Comparison of ENCODE assay signal across 18 cellular contexts in genomic region chr6:163808871-163809270, GRCh38.
A peak's percentile ranks its signal among the peaks of the same experiment; 100 is the strongest.
DNase-seq lines count a peak whose midpoint lies in the region; ATAC-seq and TF ChIP-seq lines count a peak whose summit lies in the region.
"Had no signal": no experiment of that assay in that cellular context is flagged by ENCODE, and none has a peak within 500 bp of the region (broad histone marks: within the 10 kb centered on the region; RNA-seq: fewer than 3 reads in every experiment).

No MANE protein-coding gene starts in this region.

- TF ChIP-seq RAD21 in liver (IDR thresholded peaks at IDR 0.05) = no peak

- TF ChIP-seq CTCF in esophagus muscularis mucosa (IDR thresholded peaks at IDR 0.05) (no peak), liver (IDR thresholded peaks at IDR 0.05; ENCODE audit: low read depth, low read length, missing input control) (no peak), psoas muscle (IDR thresholded peaks at IDR 0.05) (no peak)

- H3K36me3 ChIP-seq in esophagus muscularis mucosa (no peaks in the 10 kb centered on the region), liver (ENCODE audit: control insufficient read depth in 4 of 4, insufficient read depth in 3 of 4, low read depth in 1 of 4, low read length in 3 of 4) (no peaks in the 10 kb centered on the region), psoas muscle (ENCODE audit: insufficient read depth in 1 of 2, low read depth in 1 of 2) (no peaks in the 10 kb centered on the region)
- H3K36me3 ChIP-seq: BE2C, HAP-1 had no signal

- no peaks in the 10 kb centered on the region for H3K9me3 ChIP-seq in esophagus muscularis mucosa
- no peaks in the 10 kb centered on the region for H3K9me3 ChIP-seq in liver (ENCODE audit: control insufficient read depth in 4 of 4, low read length in 3 of 4)
- H3K9me3 ChIP-seq in psoas muscle = no peaks in the 10 kb centered on the region
- H3K9me3 ChIP-seq: BE2C, HAP-1 had no signal

- no peak for TF ChIP-seq POLR2A in esophagus muscularis mucosa (IDR thresholded peaks at IDR 0.05; ENCODE audit: low read depth)

- no peaks in the 10 kb centered on the region for H3K9me3 Mint-ChIP-seq in activated T-helper 2 cell treated with anti-CD3 and anti-CD28 coated beads, Interferon-gamma antibody, Interleukin-2, Interleukin-4, amounts not matched to agents 10 μg/mL and 5 μg/mL and 100 μg/mL, durations not matched to agents 14 hours and 24 hours and 36 hours
- H3K9me3 Mint-ChIP-seq: CD4-positive, alpha-beta T cell; IgD-negative memory B cell had no signal

- intact Hi-C loops in esophagus muscularis mucosa (cut with DNase I) (no loop called here), psoas muscle (cut with DNase I) (no loop called here)
- intact Hi-C loops in activated T-helper 2 cell treated with anti-CD3 and anti-CD28 coated beads, Interferon-gamma antibody, Interleukin-2, Interleukin-4, amounts not matched to agents 10 μg/mL and 5 μg/mL and 100 μg/mL, durations not matched to agents 14 hours and 24 hours and 36 hours (cut with micrococcal nuclease) = no loop called here

- H3K4me1 ChIP-seq in esophagus muscularis mucosa = peaks cover 0 to 1% (median 0%) of the 10 kb centered on the region in 4 donors
- no peaks in the 10 kb centered on the region for H3K4me1 ChIP-seq in liver (ENCODE audit: control insufficient read depth in 4 of 4, insufficient read depth in 4 of 4, low read length in 3 of 4)
- peaks cover 17% of the 10 kb centered on the region for H3K4me1 ChIP-seq in psoas muscle

- ATAC-seq in psoas muscle (peak in 3 of 4 donors; percentile 55 to 81 (median 77)), GM21360 (IDR thresholded peaks at IDR 0.05; ENCODE audit: unreplicated experiment) (no peak)

- H3K27ac Mint-ChIP-seq in activated T-helper 2 cell treated with anti-CD3 and anti-CD28 coated beads, Interferon-gamma antibody, Interleukin-2, Interleukin-4, amounts not matched to agents 10 μg/mL and 5 μg/mL and 100 μg/mL, durations not matched to agents 14 hours and 24 hours and 36 hours = no peak overlapping the region
- H3K27ac Mint-ChIP-seq: CD4-positive, alpha-beta T cell; IgD-negative memory B cell had no signal

- H3K36me3 Mint-ChIP-seq in activated T-helper 2 cell treated with anti-CD3 and anti-CD28 coated beads, Interferon-gamma antibody, Interleukin-2, Interleukin-4, amounts not matched to agents 10 μg/mL and 5 μg/mL and 100 μg/mL, durations not matched to agents 14 hours and 24 hours and 36 hours (ENCODE audit: low read depth) = no peaks in the 10 kb centered on the region

- H3K9ac ChIP-seq in liver (ENCODE audit: low read depth in 1 of 2, low read length in 2 of 2) = no peak overlapping the region
- H3K9ac ChIP-seq: GM23248 had no signal

- H3K4me3 ChIP-seq in esophagus muscularis mucosa = no peak overlapping the region
- no peak overlapping the region for H3K4me3 ChIP-seq in liver (ENCODE audit: low read depth in 1 of 3, low read length in 3 of 3)
- no peak overlapping the region for H3K4me3 ChIP-seq in psoas muscle
- H3K4me3 ChIP-seq: GM23248, HAP-1 had no signal

- no peak overlapping the region for H3K4me3 Mint-ChIP-seq in activated T-helper 2 cell treated with anti-CD3 and anti-CD28 coated beads, Interferon-gamma antibody, Interleukin-2, Interleukin-4, amounts not matched to agents 10 μg/mL and 5 μg/mL and 100 μg/mL, durations not matched to agents 14 hours and 24 hours and 36 hours (ENCODE audit: low read depth)
- H3K4me3 Mint-ChIP-seq: CD4-positive, alpha-beta T cell; IgD-negative memory B cell had no signal

- WGBS in esophagus muscularis mucosa = 90% methylated on average over 5 of the region's 5 CpGs
- WGBS in liver = 46% methylated on average over 5 of the region's 5 CpGs
- WGBS in psoas muscle, 3 donors = 86 to 95% (median 90%) methylated on average over 5 of the region's 5 CpGs

- TF ChIP-seq EP300 in esophagus muscularis mucosa (IDR thresholded peaks at IDR 0.05) = no peak

- no peaks in the 10 kb centered on the region for H3K27me3 Mint-ChIP-seq in activated T-helper 2 cell treated with anti-CD3 and anti-CD28 coated beads, Interferon-gamma antibody, Interleukin-2, Interleukin-4, amounts not matched to agents 10 μg/mL and 5 μg/mL and 100 μg/mL, durations not matched to agents 14 hours and 24 hours and 36 hours (ENCODE audit: low read depth)
- H3K27me3 Mint-ChIP-seq: CD4-positive, alpha-beta T cell had no signal

- DNase-seq in NCI-H82 treated with DMSO at 0.1 percent for 48 hours (lab: John Stamatoyannopoulos, UW; ENCODE audit: unreplicated experiment) (peak; percentile 45), esophagus muscularis mucosa (ENCODE audit: extremely low spot score) (peak; percentile 70), psoas muscle (no peak), HT-29 (ENCODE audit: low spot score) (no peak)
- no peak for DNase-seq in activated T-helper 2 cell treated with anti-CD3 and anti-CD28 coated beads, Interferon-gamma antibody, Interleukin-2, Interleukin-4, amounts not matched to agents 10 μg/mL and 5 μg/mL and 100 μg/mL, durations not matched to agents 14 hours and 24 hours and 36 hours (ENCODE audit: low spot score)
- DNase-seq: ACHN; BE2C; C1 segment of cervical spinal cord; CD4-positive, alpha-beta T cell; DMS79 treated with DMSO at 0.1 percent for 48 hours; GF-D8; GM23248; KG1 had no signal

- no peaks in the 10 kb centered on the region for H3K4me1 Mint-ChIP-seq in activated T-helper 2 cell treated with anti-CD3 and anti-CD28 coated beads, Interferon-gamma antibody, Interleukin-2, Interleukin-4, amounts not matched to agents 10 μg/mL and 5 μg/mL and 100 μg/mL, durations not matched to agents 14 hours and 24 hours and 36 hours (ENCODE audit: low read depth)

- H3K27me3 ChIP-seq in esophagus muscularis mucosa (no peaks in the 10 kb centered on the region), liver (ENCODE audit: control insufficient read depth in 4 of 4, insufficient read depth in 4 of 4, low read length in 3 of 4) (no peaks in the 10 kb centered on the region), psoas muscle (ENCODE audit: insufficient read depth in 3 of 3, low read length in 2 of 3) (no peaks in the 10 kb centered on the region)
- H3K27me3 ChIP-seq: BE2C had no signal

- H3K27ac ChIP-seq in esophagus muscularis mucosa (replicated peaks in 1 of 4) (no peak overlapping the region), liver (ENCODE audit: low read depth in 1 of 2, low read length in 2 of 2) (no peak overlapping the region), psoas muscle (no peak overlapping the region)
- H3K27ac ChIP-seq: GM23248, HL-60 had no signal

TF ChIP-seq in liver, 16 proteins besides CTCF, POLR2A, EP300 and RAD21:
- TF ChIP-seq NR2F2 (IDR thresholded peaks at IDR 0.05) = no peak
- peak; percentile 46 to 73 for TF ChIP-seq RXRA (IDR thresholded peaks at IDR 0.05)
- TF ChIP-seq HNF4A (conservative IDR thresholded peaks at IDR 0.05) = peak in 1 of 2 donors; percentile 35
- TF ChIP-seq HNF4G (IDR thresholded peaks at IDR 0.05) = no peak

Comparison
In these comparisons a context has a peak if more than half of its experiments do, and no peak if none do; other contexts are left out.
1. DNase-seq: peak in NCI-H82 treated with DMSO at 0.1 percent for 48 hours (single experiment) and esophagus muscularis mucosa (single experiment); none in psoas muscle (0 of 2), HT-29 (single experiment) and activated T-helper 2 cell treated with anti-CD3 and anti-CD28 coated beads, Interferon-gamma antibody, Interleukin-2, Interleukin-4, amounts not matched to agents 10 μg/mL and 5 μg/mL and 100 μg/mL, durations not matched to agents 14 hours and 24 hours and 36 hours (single experiment).